Comparison of ENCODE assay signal across 13 cellular contexts in the genomic region with DNA sequence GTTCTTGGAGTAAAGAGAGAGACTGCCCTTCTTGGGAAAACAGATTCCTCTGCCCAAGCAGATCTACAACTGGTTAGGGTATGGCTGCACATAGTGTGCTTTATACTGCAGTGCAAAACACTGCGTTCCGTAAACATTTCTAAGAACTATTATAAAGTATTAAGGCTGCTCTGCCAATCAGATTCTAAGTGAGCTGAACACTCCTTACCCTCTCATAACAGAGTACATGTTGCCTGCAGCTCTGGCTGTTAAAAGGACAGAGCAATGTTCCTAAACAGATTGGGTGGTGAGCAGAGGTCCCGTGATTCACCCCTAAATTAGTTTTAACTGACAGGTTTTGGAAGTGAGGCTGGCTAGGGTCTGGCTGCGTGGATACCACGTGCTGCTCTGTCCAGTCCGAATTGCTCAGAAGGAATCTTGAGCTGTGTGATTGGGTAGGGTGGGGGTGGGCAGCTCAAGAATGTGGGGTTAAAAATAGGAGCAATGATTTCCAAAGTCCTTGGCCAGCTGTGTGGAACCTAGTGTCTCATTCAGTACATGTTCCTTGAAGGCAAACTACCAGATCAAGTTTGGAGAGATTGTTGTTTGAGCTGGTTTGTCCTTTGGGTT.
DNase-seq lines count a peak whose midpoint lies in the region; ATAC-seq and TF ChIP-seq lines count a peak whose summit lies in the region.
"Had no signal": no experiment of that assay in that cellular context is flagged by ENCODE, and none has a peak within 500 bp of the region (broad histone marks: within the 10 kb centered on the region; RNA-seq: fewer than 3 reads in every experiment).

No MANE protein-coding gene starts in this region.

- H2BK5ac ChIP-seq in mesendoderm (ENCODE audit: low read length) = no peak overlapping the region

- H3K18ac ChIP-seq in mesendoderm (ENCODE audit: low read length) = no peak overlapping the region

- H3K79me1 ChIP-seq in mesendoderm (ENCODE audit: low read length) = no peaks in the 10 kb centered on the region

- H3K36me3 ChIP-seq in skeletal muscle satellite cell (ENCODE audit: insufficient read depth, low read length) (no peaks in the 10 kb centered on the region), neural progenitor cell (no peaks in the 10 kb centered on the region), mesendoderm (ENCODE audit: control insufficient read depth, insufficient read depth, low read length) (no peaks in the 10 kb centered on the region)
- H3K36me3 ChIP-seq: BLaER1 had no signal

- H3K4me1 ChIP-seq in skeletal muscle satellite cell (ENCODE audit: control insufficient read depth, insufficient read depth, low read length) = peaks cover 10% of the 10 kb centered on the region
- no peaks in the 10 kb centered on the region for H3K4me1 ChIP-seq in neural progenitor cell
- no peaks in the 10 kb centered on the region for H3K4me1 ChIP-seq in mesendoderm (ENCODE audit: control insufficient read depth, low read depth, low read length)
- H3K4me1 ChIP-seq: BLaER1 had no signal

- H3K9me3 Mint-ChIP-seq in neural progenitor cell = peaks cover 11% of the 10 kb centered on the region
- H3K9me3 Mint-ChIP-seq: activated naive CD4-positive, alpha-beta T cell treated with anti-CD3 and anti-CD28 coated beads for 36 hours had no signal

- no peak overlapping the region for H4K8ac ChIP-seq in mesendoderm (ENCODE audit: low read depth, low read length)

- H3K4me3 ChIP-seq in epithelial cell of proximal tubule (ENCODE audit: low read depth, low read length) (no peak overlapping the region), skeletal muscle satellite cell (ENCODE audit: low read length) (no peak overlapping the region), neural progenitor cell (no peak overlapping the region), mesendoderm (ENCODE audit: low read length) (no peak overlapping the region)
- H3K4me3 ChIP-seq: BLaER1 had no signal

- H3K27ac Mint-ChIP-seq in neural progenitor cell = no peak overlapping the region
- H3K27ac Mint-ChIP-seq: activated naive CD4-positive, alpha-beta T cell treated with anti-CD3 and anti-CD28 coated beads for 36 hours had no signal

- H3K79me2 ChIP-seq in neural progenitor cell (ENCODE audit: low read depth) (no peaks in the 10 kb centered on the region), mesendoderm (ENCODE audit: control insufficient read depth, insufficient read depth, low read length) (no peaks in the 10 kb centered on the region)

- ATAC-seq in GM18873 (IDR thresholded peaks at IDR 0.05; ENCODE audit: low FRiP score, unreplicated experiment) = no peak

- peaks cover 4% of the 10 kb centered on the region for H3K4me1 Mint-ChIP-seq in neural progenitor cell

- no peak overlapping the region for H4K5ac ChIP-seq in mesendoderm (ENCODE audit: low read length)

- H3K9ac ChIP-seq in skeletal muscle satellite cell (ENCODE audit: low read depth, low read length) (no peak overlapping the region), neural progenitor cell (no peak overlapping the region), mesendoderm (ENCODE audit: low read length) (no peak overlapping the region)
- H3K9ac ChIP-seq: BLaER1 had no signal

- H3K56ac ChIP-seq in mesendoderm (ENCODE audit: low read length) = no peak overlapping the region

- peak overlapping the region; percentile 28 for H3K4me2 ChIP-seq in skeletal muscle satellite cell (ENCODE audit: low read length)
- no peak overlapping the region for H3K4me2 ChIP-seq in neural progenitor cell
- no peak overlapping the region for H3K4me2 ChIP-seq in mesendoderm (ENCODE audit: low read length)
- H3K4me2 ChIP-seq: BLaER1 had no signal

- H3K9me3 ChIP-seq in skeletal muscle satellite cell (replicated peaks; ENCODE audit: low read length) (no peaks in the 10 kb centered on the region), neural progenitor cell (ENCODE audit: low read depth) (no peaks in the 10 kb centered on the region)
- H3K9me3 ChIP-seq: BLaER1 had no signal

- no peak overlapping the region for H2BK15ac ChIP-seq in mesendoderm (replicated peaks; ENCODE audit: low read depth)

- no peak overlapping the region for H2AFZ ChIP-seq in neural progenitor cell (replicated peaks)

- no peak overlapping the region for H2AK5ac ChIP-seq in mesendoderm (ENCODE audit: low read length)

- H3K27me3 ChIP-seq in skeletal muscle satellite cell (ENCODE audit: control insufficient read depth, insufficient read depth, low read length) = no peaks in the 10 kb centered on the region
- no peaks in the 10 kb centered on the region for H3K27me3 ChIP-seq in neural progenitor cell
- no peaks in the 10 kb centered on the region for H3K27me3 ChIP-seq in mesendoderm (ENCODE audit: insufficient read depth, low read length, poor library complexity)
- H3K27me3 ChIP-seq: BLaER1 had no signal

- H3K4me3 Mint-ChIP-seq in neural progenitor cell = no peak overlapping the region
- H3K4me3 Mint-ChIP-seq: activated naive CD4-positive, alpha-beta T cell treated with anti-CD3 and anti-CD28 coated beads for 36 hours had no signal

- H3K4ac ChIP-seq in mesendoderm (ENCODE audit: low read depth, low read length) = no peak overlapping the region

- H2BK120ac ChIP-seq in mesendoderm (ENCODE audit: low read depth, low read length) = no peak overlapping the region

- no peaks in the 10 kb centered on the region for H3K36me3 Mint-ChIP-seq in neural progenitor cell

- TF ChIP-seq CTCF in epithelial cell of proximal tubule (conservative IDR thresholded peaks at IDR 0.05; ENCODE audit: low read depth, low read length) (no peak), neural progenitor cell (IDR thresholded peaks at IDR 0.05) (no peak)

- H3K27ac ChIP-seq in neural progenitor cell (no peak overlapping the region), mesendoderm (ENCODE audit: low read depth, low read length) (no peak overlapping the region)
- H3K27ac ChIP-seq: BLaER1 had no signal

- no peaks in the 10 kb centered on the region for H3K27me3 Mint-ChIP-seq in neural progenitor cell (ENCODE audit: insufficient read depth, low read depth)

- WGBS in mesendoderm (ENCODE audit: extremely low coverage, insufficient coverage, low lambda C conversion rate) = no CpG with 5 or more reads among the region's 6 CpGs

- DNase-seq in GM03348 (ENCODE audit: low spot score) = peak; percentile 23
- DNase-seq in epithelial cell of proximal tubule (ENCODE audit: low read depth) = peak; percentile 23
- peak; percentile 44 for DNase-seq in left kidney (ENCODE audit: low read depth, low spot score)
- no peak for DNase-seq in neural progenitor cell (ENCODE audit: low spot score)
- no peak for DNase-seq in mesendoderm
- no peak for DNase-seq in hepatic stellate cell (ENCODE audit: low spot score)
- DNase-seq: activated CD4-positive, alpha-beta T cell treated with anti-CD3 and anti-CD28 coated beads for 1 hour; activated naive CD4-positive, alpha-beta T cell treated with anti-CD3 and anti-CD28 coated beads for 36 hours; NCI-H187; stimulated activated CD4-positive, alpha-beta T cell treated with anti-CD3 and anti-CD28 coated beads, Interleukin-4, amount 100 ng/mL, for 4 hours had no signal

- H3K23ac ChIP-seq in mesendoderm (ENCODE audit: low read length) = no peak overlapping the region

- H3F3A ChIP-seq in neural progenitor cell (ENCODE audit: low read depth) = no peaks in the 10 kb centered on the region

- H4K20me1 ChIP-seq in neural progenitor cell (ENCODE audit: low read depth) = no peaks in the 10 kb centered on the region
- H4K20me1 ChIP-seq: BLaER1 had no signal

Comparison
In these comparisons a context has a peak if more than half of its experiments do, and no peak if none do; other contexts are left out.
1. DNase-seq: peak in GM03348 (single experiment), epithelial cell of proximal tubule (single experiment) and left kidney (single experiment); none in neural progenitor cell (single experiment), mesendoderm (single experiment) and hepatic stellate cell (single experiment).